In the genomic region with DNA sequence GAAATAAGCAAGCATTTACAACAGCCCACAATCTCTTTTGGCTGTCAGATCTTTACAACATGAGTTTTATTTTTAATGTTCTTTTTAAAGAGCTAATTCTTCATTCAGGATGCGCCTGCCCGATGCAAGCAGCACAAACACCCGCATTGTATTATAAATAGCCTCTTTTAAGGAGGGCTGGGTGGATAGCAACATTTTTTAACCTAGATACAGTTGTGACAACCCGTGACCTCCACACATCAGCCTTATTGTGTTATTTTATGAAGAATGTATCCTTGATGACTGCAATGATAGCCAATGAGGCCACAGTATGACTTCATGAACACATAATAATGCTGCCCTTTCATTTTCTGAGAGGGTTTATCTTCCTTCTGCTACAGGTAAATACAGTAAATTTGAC, we compare ENCODE assay signal across 1 cellular context.
TF ChIP-seq lines count a peak whose summit lies in the region.

No MANE protein-coding gene starts in this region.

TF ChIP-seq in GM23338, 12 proteins besides CTCF, POLR2A, EP300 and RAD21 (continued from another document):
- TF ChIP-seq, protein P1, sequence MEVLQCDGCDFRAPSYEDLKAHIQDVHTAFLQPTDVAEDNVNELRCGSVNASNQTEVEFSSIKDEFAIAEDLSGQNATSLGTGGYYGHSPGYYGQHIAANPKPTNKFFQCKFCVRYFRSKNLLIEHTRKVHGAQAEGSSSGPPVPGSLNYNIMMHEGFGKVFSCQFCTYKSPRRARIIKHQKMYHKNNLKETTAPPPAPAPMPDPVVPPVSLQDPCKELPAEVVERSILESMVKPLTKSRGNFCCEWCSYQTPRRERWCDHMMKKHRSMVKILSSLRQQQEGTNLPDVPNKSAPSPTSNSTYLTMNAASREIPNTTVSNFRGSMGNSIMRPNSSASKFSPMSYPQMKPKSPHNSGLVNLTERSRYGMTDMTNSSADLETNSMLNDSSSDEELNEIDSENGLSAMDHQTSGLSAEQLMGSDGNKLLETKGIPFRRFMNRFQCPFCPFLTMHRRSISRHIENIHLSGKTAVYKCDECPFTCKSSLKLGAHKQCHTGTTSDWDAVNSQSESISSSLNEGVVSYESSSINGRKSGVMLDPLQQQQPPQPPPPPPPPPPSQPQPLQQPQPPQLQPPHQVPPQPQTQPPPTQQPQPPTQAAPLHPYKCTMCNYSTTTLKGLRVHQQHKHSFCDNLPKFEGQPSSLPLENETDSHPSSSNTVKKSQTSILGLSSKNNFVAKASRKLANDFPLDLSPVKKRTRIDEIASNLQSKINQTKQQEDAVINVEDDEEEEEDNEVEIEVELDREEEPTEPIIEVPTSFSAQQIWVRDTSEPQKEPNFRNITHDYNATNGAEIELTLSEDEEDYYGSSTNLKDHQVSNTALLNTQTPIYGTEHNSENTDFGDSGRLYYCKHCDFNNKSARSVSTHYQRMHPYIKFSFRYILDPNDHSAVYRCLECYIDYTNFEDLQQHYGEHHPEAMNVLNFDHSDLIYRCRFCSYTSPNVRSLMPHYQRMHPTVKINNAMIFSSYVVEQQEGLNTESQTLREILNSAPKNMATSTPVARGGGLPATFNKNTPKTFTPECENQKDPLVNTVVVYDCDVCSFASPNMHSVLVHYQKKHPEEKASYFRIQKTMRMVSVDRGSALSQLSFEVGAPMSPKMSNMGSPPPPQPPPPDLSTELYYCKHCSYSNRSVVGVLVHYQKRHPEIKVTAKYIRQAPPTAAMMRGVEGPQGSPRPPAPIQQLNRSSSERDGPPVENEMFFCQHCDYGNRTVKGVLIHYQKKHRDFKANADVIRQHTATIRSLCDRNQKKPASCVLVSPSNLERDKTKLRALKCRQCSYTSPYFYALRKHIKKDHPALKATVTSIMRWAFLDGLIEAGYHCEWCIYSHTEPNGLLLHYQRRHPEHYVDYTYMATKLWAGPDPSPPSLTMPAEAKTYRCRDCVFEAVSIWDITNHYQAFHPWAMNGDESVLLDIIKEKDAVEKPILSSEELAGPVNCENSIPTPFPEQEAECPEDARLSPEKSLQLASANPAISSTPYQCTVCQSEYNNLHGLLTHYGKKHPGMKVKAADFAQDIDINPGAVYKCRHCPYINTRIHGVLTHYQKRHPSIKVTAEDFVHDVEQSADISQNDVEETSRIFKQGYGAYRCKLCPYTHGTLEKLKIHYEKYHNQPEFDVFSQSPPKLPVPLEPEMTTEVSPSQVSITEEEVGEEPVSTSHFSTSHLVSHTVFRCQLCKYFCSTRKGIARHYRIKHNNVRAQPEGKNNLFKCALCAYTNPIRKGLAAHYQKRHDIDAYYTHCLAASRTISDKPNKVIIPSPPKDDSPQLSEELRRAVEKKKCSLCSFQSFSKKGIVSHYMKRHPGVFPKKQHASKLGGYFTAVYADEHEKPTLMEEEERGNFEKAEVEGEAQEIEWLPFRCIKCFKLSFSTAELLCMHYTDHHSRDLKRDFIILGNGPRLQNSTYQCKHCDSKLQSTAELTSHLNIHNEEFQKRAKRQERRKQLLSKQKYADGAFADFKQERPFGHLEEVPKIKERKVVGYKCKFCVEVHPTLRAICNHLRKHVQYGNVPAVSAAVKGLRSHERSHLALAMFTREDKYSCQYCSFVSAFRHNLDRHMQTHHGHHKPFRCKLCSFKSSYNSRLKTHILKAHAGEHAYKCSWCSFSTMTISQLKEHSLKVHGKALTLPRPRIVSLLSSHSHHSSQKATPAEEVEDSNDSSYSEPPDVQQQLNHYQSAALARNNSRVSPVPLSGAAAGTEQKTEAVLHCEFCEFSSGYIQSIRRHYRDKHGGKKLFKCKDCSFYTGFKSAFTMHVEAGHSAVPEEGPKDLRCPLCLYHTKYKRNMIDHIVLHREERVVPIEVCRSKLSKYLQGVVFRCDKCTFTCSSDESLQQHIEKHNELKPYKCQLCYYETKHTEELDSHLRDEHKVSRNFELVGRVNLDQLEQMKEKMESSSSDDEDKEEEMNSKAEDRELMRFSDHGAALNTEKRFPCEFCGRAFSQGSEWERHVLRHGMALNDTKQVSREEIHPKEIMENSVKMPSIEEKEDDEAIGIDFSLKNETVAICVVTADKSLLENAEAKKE (CRISPR knock-in tag; IDR thresholded peaks at IDR 0.05) = no peak
